1 cellular context compared by ENCODE assay signal in genomic region chr3:75171632-75172230, GRCh38.
TF ChIP-seq lines count a peak whose summit lies in the region.

No MANE protein-coding gene starts in this region.

TF ChIP-seq in IMR-90, 13 proteins besides CTCF, POLR2A, EP300 and RAD21 (continued from another document):
- TF ChIP-seq RCOR1 (IDR thresholded peaks at IDR 0.05; ENCODE audit: insufficient replicate concordance, low read length) (no peak), MAFK (IDR thresholded peaks at IDR 0.05; ENCODE audit: low read depth, low read length) (no peak), ELK1 (IDR thresholded peaks at IDR 0.05; ENCODE audit: borderline replicate concordance, low read depth, low read length) (no peak), NFE2L2 (IDR thresholded peaks at IDR 0.05; ENCODE audit: low read depth, low read length) (no peak), RFX5 (IDR thresholded peaks at IDR 0.05; ENCODE audit: low read depth, low read length) (no peak), SMC3 (IDR thresholded peaks at IDR 0.05; ENCODE audit: low read depth, low read length) (no peak), CHD1 (IDR thresholded peaks at IDR 0.05; ENCODE audit: low read depth, low read length) (no peak), USF2 (IDR thresholded peaks at IDR 0.05; ENCODE audit: low read depth, low read length) (no peak), BHLHE40 (IDR thresholded peaks at IDR 0.05; ENCODE audit: low read depth, low read length) (no peak)
